1 cellular context compared by ENCODE assay signal in the genomic region with DNA sequence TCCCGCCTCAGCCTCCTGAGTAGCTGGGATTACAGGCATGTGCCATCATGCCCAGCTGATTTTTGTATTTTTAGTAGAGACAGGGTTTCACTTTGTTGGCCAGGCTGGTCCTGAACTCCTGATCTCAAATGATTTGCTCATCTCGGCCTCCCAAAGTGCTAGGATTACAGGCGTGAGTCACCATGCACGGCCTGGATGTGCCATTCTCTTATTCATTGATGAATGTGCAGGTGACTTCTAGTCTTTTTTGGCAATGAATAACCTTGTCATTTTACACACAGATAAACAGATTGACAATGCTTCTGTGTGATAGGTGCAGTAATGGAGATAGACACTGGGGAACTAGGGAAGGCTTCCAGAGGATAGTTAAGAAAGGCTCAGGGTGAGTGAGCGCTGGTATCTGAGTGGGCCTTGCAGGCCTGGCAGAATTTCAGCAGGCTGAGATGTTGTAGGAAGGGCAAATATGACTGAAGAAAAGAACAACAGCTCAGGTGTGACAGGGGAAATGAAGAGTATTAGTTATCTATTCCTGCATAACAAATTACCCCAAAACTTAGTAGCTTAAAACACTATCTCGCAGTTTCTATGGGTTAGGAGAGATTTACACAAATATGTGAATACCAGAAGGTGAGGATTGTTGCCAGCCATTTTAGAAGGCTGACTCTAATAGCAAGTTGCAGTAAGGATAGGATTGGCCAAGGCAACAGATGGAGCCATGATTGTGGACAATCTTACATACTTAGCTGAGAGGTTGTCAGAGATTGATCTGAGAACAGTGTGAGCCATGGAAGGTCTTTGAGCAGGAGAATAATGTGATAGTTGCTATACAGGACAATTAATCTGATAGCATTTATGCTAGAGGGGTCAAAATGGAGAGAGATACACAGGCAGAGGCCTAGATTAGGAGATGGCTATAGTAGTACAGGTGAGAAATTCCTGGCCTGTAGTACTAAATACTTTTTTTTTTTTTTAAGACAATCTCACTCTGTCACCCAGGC.
TF ChIP-seq lines count a peak whose summit lies in the region.

No MANE protein-coding gene starts in this region.

TF ChIP-seq in HepG2, 621 proteins besides CTCF, POLR2A, EP300 and RAD21 (continued from another document):
- 0 out of 2 replicates have a peak, but pooled peaks have one; percentile 27 for TF ChIP-seq ARID3A (IDR thresholded peaks at IDR 0.05; ENCODE audit: low read depth, low read length)
- peak; percentile 50 for TF ChIP-seq FOSL2 (CRISPR knock-in tag; IDR thresholded peaks at IDR 0.05)
- peak; percentile 16; the same call in 1 of the 2 replicates for TF ChIP-seq ZNF460 (CRISPR knock-in tag; IDR thresholded peaks at IDR 0.05; ENCODE audit: borderline replicate concordance)
- 0 out of 2 replicates have a peak, but pooled peaks have one; percentile 15 for TF ChIP-seq CREB1 (IDR thresholded peaks at IDR 0.05)
- TF ChIP-seq CREB1 (CRISPR knock-in tag; IDR thresholded peaks at IDR 0.05) = no peak
